8 cellular contexts compared by ENCODE assay signal in the genomic region with DNA sequence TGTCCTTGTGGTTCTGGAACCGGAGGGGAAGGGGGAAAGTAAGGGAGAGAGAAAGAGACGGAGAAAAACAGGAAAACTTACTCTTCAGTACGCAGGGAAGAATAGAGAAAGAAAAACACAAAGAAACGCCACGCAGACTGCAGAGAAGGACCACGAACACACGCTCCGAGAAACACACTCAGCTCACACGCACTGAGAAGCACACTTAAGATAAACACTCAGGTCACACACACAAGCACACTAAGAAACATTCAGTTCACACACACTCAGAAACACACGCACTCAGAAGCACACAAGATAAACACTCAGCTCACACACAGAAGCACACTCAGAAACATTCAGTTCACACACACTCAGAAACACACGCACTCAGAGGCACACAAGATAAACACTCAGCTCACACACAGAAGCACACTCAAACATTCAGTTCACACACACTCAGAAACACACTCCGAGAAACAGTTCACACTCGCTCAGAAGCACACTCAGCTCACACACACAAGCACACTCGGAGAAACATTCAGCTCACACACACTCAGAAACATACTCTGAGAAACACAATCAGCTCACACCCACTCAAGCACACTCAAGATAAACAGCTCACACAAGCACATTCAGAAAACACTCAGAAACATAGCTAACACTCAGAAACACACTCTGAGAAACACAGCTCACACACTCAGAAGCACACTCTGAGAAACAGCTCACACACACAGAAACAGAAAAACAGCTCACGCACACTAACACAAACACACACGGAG. TPM values are rescaled to one million over a fixed set of nuclear protein-coding genes. Genes with fewer than 3 reads are reported as not detected.
A peak's percentile ranks its signal among the peaks of the same experiment; 100 is the strongest.
DNase-seq lines count a peak whose midpoint lies in the region; ATAC-seq and TF ChIP-seq lines count a peak whose summit lies in the region.

No MANE protein-coding gene starts in this region.

- H3K27ac ChIP-seq in dorsolateral prefrontal cortex (peak overlapping the region; percentile 3 to 100 (median 94)), lower lobe of right lung (peak overlapping the region; percentile 73), urinary bladder (ENCODE audit: low read depth) (peak overlapping the region; percentile 90)

- peak; percentile 13 to 28 for ATAC-seq in lower lobe of right lung

- H3K27me3 ChIP-seq in dorsolateral prefrontal cortex (peaks cover 0 to 9% (median 0%) of the 10 kb centered on the region in 45 donors), lower lobe of right lung (ENCODE audit: low read depth) (peaks cover 15% of the 10 kb centered on the region)

- no peak overlapping the region for H3K27ac Mint-ChIP-seq in activated CD4-positive, alpha-beta memory T cell treated with anti-CD3 and anti-CD28 coated beads for 36 hours

- TF ChIP-seq CTCF in dorsolateral prefrontal cortex (IDR thresholded peaks at IDR 0.05 in 54 of 56, conservative IDR thresholded peaks at IDR 0.05 in 2 of 56; ENCODE audit: low read depth in 1 of 56, partially characterized antibody in 56 of 56) (no peak), lower lobe of right lung (IDR thresholded peaks at IDR 0.05) (no peak)

- H3K4me1 ChIP-seq in lower lobe of right lung = peaks cover 8% of the 10 kb centered on the region
- no peaks in the 10 kb centered on the region for H3K4me1 ChIP-seq in urinary bladder (ENCODE audit: insufficient read depth)

- peaks cover 2% of the 10 kb centered on the region for H3K4me1 Mint-ChIP-seq in activated CD4-positive, alpha-beta memory T cell treated with anti-CD3 and anti-CD28 coated beads for 36 hours (ENCODE audit: low read depth)

- H3K4me3 ChIP-seq in dorsolateral prefrontal cortex = peak overlapping the region; percentile 19 to 84 (median 71)
- H3K4me3 ChIP-seq in lower lobe of right lung = peak overlapping the region; percentile 58
- H3K4me3 ChIP-seq in urinary bladder (ENCODE audit: low read depth, low read length) = peak overlapping the region; percentile 83

- intact Hi-C loops in dorsolateral prefrontal cortex (cut with DNase I) = loop anchor here in 1 of 2 donors (5.0 kb wide), 1 partner anchor 51 kb away; a partner anchor contains a TSS
- intact Hi-C loops in lower lobe of right lung (cut with DNase I) = no loop called here
- intact Hi-C loops in activated CD4-positive, alpha-beta memory T cell treated with anti-CD3 and anti-CD28 coated beads for 36 hours (cut with micrococcal nuclease) = no loop called here

- peaks cover 40% of the 10 kb centered on the region for H3K27me3 Mint-ChIP-seq in activated CD4-positive, alpha-beta memory T cell treated with anti-CD3 and anti-CD28 coated beads for 36 hours

- DNase-seq in NCI-H1417 (lab: John Stamatoyannopoulos, UW) (peak in 2 of 3 experiments; percentile 58 to 64), NCI-H1417 treated with DMSO at 0.1 percent for 48 hours (lab: John Stamatoyannopoulos, UW) (no peak), dorsolateral prefrontal cortex (no peak), lower lobe of right lung (no peak), T1000 (lab: John Stamatoyannopoulos, UW) (no peak), cortex of kidney (lab: John Stamatoyannopoulos, UW) (no peak)
- no peak for DNase-seq in activated CD4-positive, alpha-beta memory T cell treated with anti-CD3 and anti-CD28 coated beads for 36 hours

- H3K9me3 Mint-ChIP-seq in activated CD4-positive, alpha-beta memory T cell treated with anti-CD3 and anti-CD28 coated beads for 36 hours = no peaks in the 10 kb centered on the region

- POLR2A ChIA-PET in activated CD4-positive, alpha-beta memory T cell treated with anti-CD3 and anti-CD28 coated beads for 36 hours (lab: Charles Lee) = no interaction called here

- H3K36me3 ChIP-seq in lower lobe of right lung (peaks cover 5% of the 10 kb centered on the region), urinary bladder (ENCODE audit: insufficient read depth) (no peaks in the 10 kb centered on the region)

- no peaks in the 10 kb centered on the region for H3K36me3 Mint-ChIP-seq in activated CD4-positive, alpha-beta memory T cell treated with anti-CD3 and anti-CD28 coated beads for 36 hours

- CTCF ChIA-PET in activated CD4-positive, alpha-beta memory T cell treated with anti-CD3 and anti-CD28 coated beads for 36 hours (lab: Charles Lee) = interaction anchor here (0.7 to 2.8 kb wide), 8 partner anchors 8 to 145 kb away, joined by 3 to 19 read pairs (median 4); a partner anchor contains a TSS

- WGBS in urinary bladder = 13% methylated on average over 16 of the region's 16 CpGs

- no peaks in the 10 kb centered on the region for H3K9me3 ChIP-seq in lower lobe of right lung

- no peak overlapping the region for H3K4me3 Mint-ChIP-seq in activated CD4-positive, alpha-beta memory T cell treated with anti-CD3 and anti-CD28 coated beads for 36 hours

RNA-seq across cellular contexts. Expression of a gene that starts 0.8 kb away (rescaled TPM):
- total RNA-seq in dorsolateral prefrontal cortex (100 to 1,000 TPM in 7 of 120 experiments, 10 to 100 TPM in 113; 13.7 to 214 (median 45.5) TPM), lower lobe of right lung (47.9 TPM), urinary bladder (79.7 TPM)
- 86.3 TPM for polyA plus RNA-seq in urinary bladder
- 1 to 10 TPM; 1.1 to 2.2 TPM for total RNA-seq in activated CD4-positive, alpha-beta memory T cell treated with anti-CD3 and anti-CD28 coated beads for 36 hours

RNA-seq across cellular contexts. Expression of a gene that starts 51.8 kb away (rescaled TPM):
- total RNA-seq in dorsolateral prefrontal cortex = 100 to 1,000 TPM in 2 of 120 experiments, 10 to 100 TPM in 118; 24.1 to 112 (median 48.7) TPM
- 58.0 TPM for total RNA-seq in lower lobe of right lung
- total RNA-seq in urinary bladder = 31.7 TPM
- polyA plus RNA-seq in urinary bladder = 18.7 TPM
- 10 to 100 TPM; 13.5 to 18.9 TPM for total RNA-seq in activated CD4-positive, alpha-beta memory T cell treated with anti-CD3 and anti-CD28 coated beads for 36 hours

Comparison
In these comparisons a context has a peak if more than half of its experiments do, and no peak if none do; other contexts are left out.
1. DNase-seq: peak in NCI-H1417 (2 of 3); none in NCI-H1417 treated with DMSO at 0.1 percent for 48 hours (single experiment), dorsolateral prefrontal cortex (0 of 10), lower lobe of right lung (single experiment), T1000 (single experiment), activated CD4-positive, alpha-beta memory T cell treated with anti-CD3 and anti-CD28 coated beads for 36 hours (single experiment) and cortex of kidney (single experiment).
2. RNA of a gene that starts 0.8 kb away (total RNA-seq): 79.7 TPM in urinary bladder (single experiment), 47.9 TPM in lower lobe of right lung (single experiment) and 13.7 to 214 TPM in dorsolateral prefrontal cortex; 1.1 to 2.2 TPM in activated CD4-positive, alpha-beta memory T cell treated with anti-CD3 and anti-CD28 coated beads for 36 hours; every median in the first group is over 4 times any median in the second.
3. Peak in every context shown above with its lines, with median percentiles within 50 percentile points of each other: H3K27ac ChIP-seq and H3K4me3 ChIP-seq.